9 cellular contexts compared by ENCODE assay signal in the genomic region with DNA sequence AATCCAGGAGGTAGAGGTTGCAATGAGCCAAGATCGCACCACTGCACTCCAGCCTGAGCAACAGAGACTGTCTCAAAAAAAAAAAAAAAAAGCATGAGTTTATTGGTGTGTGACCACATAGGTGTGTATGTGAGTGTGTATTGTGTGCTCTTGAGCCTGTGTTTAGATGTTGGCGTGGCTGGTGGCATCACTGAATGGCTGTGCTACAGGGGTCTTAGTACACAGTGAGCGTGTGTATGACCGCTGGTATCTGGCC. TPM values are rescaled to one million over a fixed set of nuclear protein-coding genes. Genes with fewer than 3 reads are reported as not detected.
A peak's percentile ranks its signal among the peaks of the same experiment; 100 is the strongest.
DNase-seq lines count a peak whose midpoint lies in the region; ATAC-seq and TF ChIP-seq lines count a peak whose summit lies in the region.
"Had no signal": no experiment of that assay in that cellular context is flagged by ENCODE, and none has a peak within 500 bp of the region (broad histone marks: within the 10 kb centered on the region; RNA-seq: fewer than 3 reads in every experiment).

No MANE protein-coding gene starts in this region.

- intact Hi-C loops in Caco-2 (cut with micrococcal nuclease; ENCODE audit: unreplicated experiment) = loop anchor here (2.0 kb wide), 1 partner anchor 35 kb away; no protein-coding TSS in a partner anchor
- intact Hi-C loops in ovary (cut with DNase I) = no loop called here

- H3K4me3 ChIP-seq in Caco-2 (ENCODE audit: low read depth, low read length) = peak overlapping the region; percentile 84
- peak overlapping the region; percentile 89 for H3K4me3 ChIP-seq in OCI-LY3 (ENCODE audit: low read length)
- peak overlapping the region; percentile 98 for H3K4me3 ChIP-seq in epithelial cell of esophagus (ENCODE audit: low read length)
- H3K4me3 ChIP-seq in ovary = peak overlapping the region; percentile 92

- H3K27me3 Mint-ChIP-seq in Caco-2 (ENCODE audit: insufficient read depth, unreplicated experiment) = no peaks in the 10 kb centered on the region

- H3K4me1 ChIP-seq in Caco-2 (peaks cover 31% of the 10 kb centered on the region), OCI-LY3 (ENCODE audit: low read length) (peaks cover 27% of the 10 kb centered on the region), ovary (ENCODE audit: insufficient read depth) (peaks cover 20% of the 10 kb centered on the region)

- H3K27ac Mint-ChIP-seq in Caco-2 (ENCODE audit: unreplicated experiment) = peak overlapping the region; percentile 99

- H3K9me3 Mint-ChIP-seq in Caco-2 (ENCODE audit: unreplicated experiment) = no peaks in the 10 kb centered on the region

- no peak overlapping the region for H2AFZ ChIP-seq in OCI-LY3 (ENCODE audit: low read depth, low read length)

- ATAC-seq in GM19324 (IDR thresholded peaks at IDR 0.05; ENCODE audit: low FRiP score, unreplicated experiment) = no peak

- H3K4me2 ChIP-seq in OCI-LY3 (ENCODE audit: low read length) = peak overlapping the region; percentile 82

- H3K27ac ChIP-seq in OCI-LY3 (ENCODE audit: low read length) = peak overlapping the region; percentile 88
- peak overlapping the region in 1 of 2 donors; percentile 90 for H3K27ac ChIP-seq in ovary

- H3K27me3 ChIP-seq in Caco-2 (replicated peaks; ENCODE audit: control insufficient read depth, insufficient read depth, low read length) = no peaks in the 10 kb centered on the region
- 0 out of 2 replicates have a peak, but pooled peaks cover 3% of the 10 kb centered on the region for H3K27me3 ChIP-seq in OCI-LY3 (ENCODE audit: low read depth, low read length)
- H3K27me3 ChIP-seq in ovary = no peaks in the 10 kb centered on the region

- H3K36me3 ChIP-seq in Caco-2 (ENCODE audit: control insufficient read depth, insufficient read depth, low read length) = peaks cover 15% of the 10 kb centered on the region
- peaks cover 58% of the 10 kb centered on the region for H3K36me3 ChIP-seq in OCI-LY3 (replicated peaks; ENCODE audit: low read depth, low read length)
- H3K36me3 ChIP-seq in ovary = no peaks in the 10 kb centered on the region

- TF ChIP-seq CTCF in Caco-2 (IDR thresholded peaks at IDR 0.05; ENCODE audit: insufficient read depth in 1 of 2, low read depth in 1 of 2, low read length in 1 of 2, severe bottlenecking in 1 of 2, unreplicated experiment in 1 of 2) = no peak
- no peak for TF ChIP-seq CTCF in OCI-LY3 (IDR thresholded peaks at IDR 0.05; ENCODE audit: low read depth, low read length)
- TF ChIP-seq CTCF in epithelial cell of esophagus (IDR thresholded peaks at IDR 0.05; ENCODE audit: insufficient read depth, low read depth, low read length, missing control alignments) = no peak
- no peak for TF ChIP-seq CTCF in ovary (IDR thresholded peaks at IDR 0.05)

- CTCF ChIA-PET in Caco-2 (lab: Charles Lee) = interaction anchor here (0.7 to 1.7 kb wide), 4 partner anchors 9 to 44 kb away, joined by 3 to 9 read pairs (median 5); no protein-coding TSS in a partner anchor

- peaks cover 54% of the 10 kb centered on the region for H4K20me1 ChIP-seq in OCI-LY3 (ENCODE audit: insufficient read depth, low read length)

- H3K9me3 ChIP-seq in Caco-2 (no peaks in the 10 kb centered on the region), OCI-LY3 (ENCODE audit: insufficient read depth, low read length) (no peaks in the 10 kb centered on the region), ovary (no peaks in the 10 kb centered on the region)

- TF ChIP-seq POLR2A in ovary (IDR thresholded peaks at IDR 0.05) = no peak

- no TSS peak for BruUV-seq in Caco-2 (replicated peaks; lab: Mats Ljungman, UMichigan)

- no peak for TF ChIP-seq EP300 in ovary (IDR thresholded peaks at IDR 0.05)

- H3K9ac ChIP-seq in OCI-LY3 (ENCODE audit: low read length) = peak overlapping the region; percentile 99
- H3K9ac ChIP-seq: parathyroid adenoma had no signal

- DNase-seq in Caco-2 (no peak), epithelial cell of esophagus (ENCODE audit: low read depth) (no peak), ovary (no peak), GF-D8 (lab: John Stamatoyannopoulos, UW) (no peak), NCI-H748 (lab: John Stamatoyannopoulos, UW; ENCODE audit: unreplicated experiment) (no peak), occipital lobe (lab: John Stamatoyannopoulos, UW) (no peak)

- peaks cover 73% of the 10 kb centered on the region for H3K79me2 ChIP-seq in OCI-LY3 (ENCODE audit: low read length)
- H3K79me2 ChIP-seq: parathyroid adenoma had no signal

- peak overlapping the region; percentile 99 for H3K4me3 Mint-ChIP-seq in Caco-2 (ENCODE audit: unreplicated experiment)

- peaks cover 80% of the 10 kb centered on the region for H3K36me3 Mint-ChIP-seq in Caco-2 (ENCODE audit: insufficient read depth, unreplicated experiment)

- peaks cover 42% of the 10 kb centered on the region for H3K4me1 Mint-ChIP-seq in Caco-2 (ENCODE audit: low read depth, unreplicated experiment)

- POLR2A ChIA-PET in Caco-2 (lab: Charles Lee) = interaction anchor here (0.5 kb wide), 1 partner anchor 44 kb away, joined by 5 read pairs; no protein-coding TSS in a partner anchor

- WGBS in ovary, 3 donors = 31 to 47% (median 36%) methylated on average over 4 of the region's 4 CpGs

RNA-seq across cellular contexts. Expression of gene SLC1A5, which starts 2.5 kb away (rescaled TPM):
- total RNA-seq in Caco-2 (2022) (497 and 512 TPM in 2 replicates), ovary (100 to 1,000 TPM in 1 of 7 donors, 10 to 100 TPM in 6; 42.4 to 339 (median 65.1) TPM), occipital lobe (3.3 TPM)
- polyA plus RNA-seq in ovary = 10 to 100 TPM; 26.8 to 47.9 TPM

RNA-seq across cellular contexts. Expression of gene STRN4, which starts 39.7 kb away (rescaled TPM):
- 151 and 162 TPM in 2 replicates for total RNA-seq in Caco-2 (2022)
- total RNA-seq in ovary = 10 to 100 TPM; 37.3 to 85.3 (median 59.1) TPM
- 10 to 100 TPM; 34.8 to 59.3 TPM for polyA plus RNA-seq in ovary
- total RNA-seq in occipital lobe = 85.2 TPM

RNA-seq across cellular contexts. Expression of gene FKRP, which starts 40.1 kb away (rescaled TPM):
- total RNA-seq in Caco-2 (2022) = 30.6 and 33.1 TPM in 2 replicates
- total RNA-seq in ovary = 10 to 100 TPM; 10.9 to 24.4 (median 19.0) TPM
- 10 to 100 TPM; 10.7 to 12.0 TPM for polyA plus RNA-seq in ovary
- 11.7 TPM for total RNA-seq in occipital lobe

Comparison
In these comparisons a context has a peak if more than half of its experiments do, and no peak if none do; other contexts are left out.
1. RNA of gene SLC1A5, which starts 2.5 kb away (total RNA-seq): 497 to 512 TPM in Caco-2 and 42.4 to 339 TPM in ovary; 3.3 TPM in occipital lobe (single experiment); every median in the first group is over 10 times any median in the second.
2. Peak in every context shown above with its lines, with median percentiles within 50 percentile points of each other: H3K4me3 ChIP-seq.